23 cellular contexts compared by ENCODE assay signal in the genomic region with DNA sequence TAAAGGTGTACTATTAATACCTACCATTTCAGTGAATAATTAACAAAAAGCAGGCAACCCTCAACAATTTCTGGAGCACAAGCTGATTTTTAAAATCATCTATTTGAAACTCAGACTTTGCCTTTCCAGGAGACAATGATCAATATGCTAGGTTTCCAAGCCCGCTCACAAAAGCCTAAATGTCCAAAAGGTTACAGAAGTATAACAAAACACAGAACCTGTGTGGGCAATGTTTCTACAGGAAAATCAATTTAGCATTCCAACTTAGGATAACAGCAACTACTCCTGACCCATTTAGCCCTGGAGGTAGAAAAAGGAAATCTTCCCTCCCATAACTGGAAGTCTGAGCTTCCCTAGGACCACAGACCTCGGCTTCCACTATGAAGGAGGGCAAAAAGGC. TPM values are rescaled to one million over a fixed set of nuclear protein-coding genes. Genes with fewer than 3 reads are reported as not detected.
DNase-seq lines count a peak whose midpoint lies in the region; ATAC-seq, FAIRE-seq and TF ChIP-seq lines count a peak whose summit lies in the region.
"Had no signal": no experiment of that assay in that cellular context is flagged by ENCODE, and none has a peak within 500 bp of the region (broad histone marks: within the 10 kb centered on the region; RNA-seq: fewer than 3 reads in every experiment).

No MANE protein-coding gene starts in this region.

- H3K36me3 Mint-ChIP-seq in type B pancreatic cell = peaks cover 6% of the 10 kb centered on the region

- TF ChIP-seq RAD21 in K562 (CRISPR knock-in tag; conservative IDR thresholded peaks at IDR 0.05 in 1 of 2, IDR thresholded peaks at IDR 0.05 in 1 of 2) = no peak

- H3K4me3 ChIP-seq in Loucy (ENCODE audit: low read length, poor library complexity, severe bottlenecking) (peak overlapping the region; percentile 94), K562 (no peak overlapping the region), right lobe of liver (peak overlapping the region in 1 of 3 donors; percentile 6), A673 (ENCODE audit: low read depth, low read length, poor library complexity, severe bottlenecking) (no peak overlapping the region)
- H3K4me3 ChIP-seq: GM23338 had no signal

- H3K9me3 ChIP-seq in Loucy (ENCODE audit: insufficient read depth, low read depth, low read length) (no peaks in the 10 kb centered on the region), K562 (replicated peaks; ENCODE audit: control insufficient read depth, insufficient read depth, low read depth, low read length) (no peaks in the 10 kb centered on the region), right lobe of liver (no peaks in the 10 kb centered on the region), A673 (ENCODE audit: low read depth, low read length, poor library complexity, severe bottlenecking) (no peaks in the 10 kb centered on the region)
- H3K9me3 ChIP-seq: BE2C had no signal

- TF ChIP-seq POLR2A in K562 (conservative IDR thresholded peaks at IDR 0.05) = no peak
- TF ChIP-seq POLR2A in right lobe of liver (IDR thresholded peaks at IDR 0.05) = no peak

- no peak for TF ChIP-seq EP300 in K562 (IDR thresholded peaks at IDR 0.05; ENCODE audit: low read length)

- H3F3A ChIP-seq in Loucy (ENCODE audit: low read depth) = no peaks in the 10 kb centered on the region

- intact Hi-C loops in K562 (cut with micrococcal nuclease) (loop anchor here (10.0 kb wide), 1 partner anchor 230 kb away; a partner anchor contains a TSS), right lobe of liver (cut with DNase I) (no loop called here), A673 (cut with micrococcal nuclease; ENCODE audit: unreplicated experiment) (no loop called here)

- no peak overlapping the region for H2AFZ ChIP-seq in Loucy (ENCODE audit: low read length)
- 0 out of 2 replicates have a peak overlapping the region, but pooled peaks have one; percentile 16 for H2AFZ ChIP-seq in K562 (ENCODE audit: low read depth, low read length)
- H2AFZ ChIP-seq: GM23338 had no signal

- no peaks in the 10 kb centered on the region for H3K9me1 ChIP-seq in K562 (ENCODE audit: control insufficient read depth, insufficient read depth, low read length)

- BruUV-seq in K562 (replicated peaks; lab: Mats Ljungman, UMichigan) (no TSS peak), A673 (replicated peaks; lab: Mats Ljungman, UMichigan) (no TSS peak)

- peaks cover 4% of the 10 kb centered on the region for H3K4me1 Mint-ChIP-seq in type B pancreatic cell (ENCODE audit: unreplicated experiment)

- FAIRE-seq in K562 (lab: Jason Lieb, UNC) = no peak
- FAIRE-seq: GM12892 had no signal

- H3K4me1 ChIP-seq in Loucy (ENCODE audit: insufficient read depth, low read length, poor library complexity, severe bottlenecking) (peaks cover 32% of the 10 kb centered on the region), K562 (replicated peaks in 1 of 2; ENCODE audit: control insufficient read depth in 2 of 2, insufficient read depth in 2 of 2, low read length in 2 of 2) (peaks cover 5 to 44% of the 10 kb centered on the region in 2 experiments; a peak in 3 of 5 replicates), right lobe of liver (peaks cover 0 to 7% (median 0%) of the 10 kb centered on the region in 4 donors), A673 (ENCODE audit: insufficient read depth, low read length, poor library complexity, severe bottlenecking) (no peaks in the 10 kb centered on the region)
- H3K4me1 ChIP-seq: BE2C had no signal

- H3K4me2 ChIP-seq in Loucy (ENCODE audit: low read depth, low read length, poor library complexity, severe bottlenecking) (peak overlapping the region; percentile 96), K562 (ENCODE audit: insufficient read depth, low read length) (peak overlapping the region; percentile 46; the same call in 1 of the 2 replicates)
- H3K4me2 ChIP-seq: GM23338, KMS-11 had no signal

- H3K9ac ChIP-seq in Loucy (ENCODE audit: low read depth, low read length, poor library complexity, severe bottlenecking) (peak overlapping the region; percentile 52), K562 (ENCODE audit: insufficient read depth in 1 of 2, low read depth in 2 of 2, low read length in 2 of 2) (no peak overlapping the region)
- H3K9ac ChIP-seq: KMS-11 had no signal

- WGBS in K562 (ENCODE audit: insufficient coverage, low coverage, missing lambda C conversion rate) = 83% methylated on average over 2 of the region's 2 CpGs
- 37% methylated on average over 2 of the region's 2 CpGs for WGBS in right lobe of liver (ENCODE audit: insufficient coverage, low coverage, low lambda C conversion rate, missing lambda C conversion rate)

- TF ChIP-seq CTCF in Loucy (conservative IDR thresholded peaks at IDR 0.05; ENCODE audit: low read length) (no peak), K562 (IDR thresholded peaks at IDR 0.05 in 2 of 3, conservative IDR thresholded peaks at IDR 0.05 in 1 of 3; ENCODE audit: insufficient read depth in 2 of 3, low read depth in 1 of 3, low read length in 3 of 3) (no peak), right lobe of liver (IDR thresholded peaks at IDR 0.05) (no peak), type B pancreatic cell (conservative IDR thresholded peaks at IDR 0.05) (no peak), A673 (conservative IDR thresholded peaks at IDR 0.05; ENCODE audit: low read depth, low read length) (no peak)

- H3K27me3 Mint-ChIP-seq in type B pancreatic cell = no peaks in the 10 kb centered on the region

- H3K36me3 ChIP-seq in Loucy (ENCODE audit: insufficient read depth, low read length) (no peaks in the 10 kb centered on the region), K562 (ENCODE audit: control insufficient read depth, insufficient read depth, low read length) (no peaks in the 10 kb centered on the region; the same call in 2 of the 3 replicates), right lobe of liver (no peaks in the 10 kb centered on the region), A673 (ENCODE audit: insufficient read depth, low read length, poor library complexity, severe bottlenecking) (no peaks in the 10 kb centered on the region)
- H3K36me3 ChIP-seq: BE2C had no signal

- H3K9me2 ChIP-seq in Loucy (replicated peaks; ENCODE audit: low read depth, low read length) = no peaks in the 10 kb centered on the region

- H4K20me1 ChIP-seq in Loucy (ENCODE audit: insufficient read depth, low read length, poor library complexity, severe bottlenecking) (peaks cover 20% of the 10 kb centered on the region), K562 (replicated peaks; ENCODE audit: control insufficient read depth, insufficient read depth, low read length) (no peaks in the 10 kb centered on the region)

- ATAC-seq in K562 = no peak
- peak; percentile 1 to 46 (median 10) for ATAC-seq in right lobe of liver
- ATAC-seq in HG02759 (IDR thresholded peaks at IDR 0.05; ENCODE audit: unreplicated experiment) = no peak
- ATAC-seq: GM23338 had no signal

- H3K4me3 Mint-ChIP-seq in type B pancreatic cell = peak overlapping the region; percentile 3
- H3K4me3 Mint-ChIP-seq: GM23338, H9 had no signal

- H3K79me2 ChIP-seq in Loucy (ENCODE audit: insufficient read depth, low read length) (peaks cover 89% of the 10 kb centered on the region), K562 (ENCODE audit: control insufficient read depth, insufficient read depth, low read length) (peaks cover 87% of the 10 kb centered on the region)

- H3K27ac Mint-ChIP-seq in type B pancreatic cell = peak overlapping the region; percentile 27
- H3K27ac Mint-ChIP-seq: GM23338, H9 had no signal

- CTCF ChIA-PET in K562 (lab: Yijun Ruan, JAX; ENCODE audit: low intra/inter-chr PET ratio) = no interaction called here
- CTCF ChIA-PET in A673 (lab: Charles Lee) = no interaction called here

- H3K27me3 ChIP-seq in Loucy (ENCODE audit: insufficient read depth, low read length, poor library complexity, severe bottlenecking) = no peaks in the 10 kb centered on the region
- no peaks in the 10 kb centered on the region for H3K27me3 ChIP-seq in K562 (ENCODE audit: control insufficient read depth in 2 of 2, insufficient read depth in 2 of 2, low read length in 2 of 2)
- no peaks in the 10 kb centered on the region for H3K27me3 ChIP-seq in right lobe of liver
- H3K27me3 ChIP-seq in A673 (replicated peaks; ENCODE audit: insufficient read depth, low read depth, low read length, poor library complexity) = no peaks in the 10 kb centered on the region
- H3K27me3 ChIP-seq: BE2C had no signal

- in situ Hi-C loops in K562 (cut with MboI) = no loop called here

- DNase-seq in K562 (ENCODE audit: extremely low read depth in 1 of 4, low spot score in 3 of 4) = no peak
- DNase-seq in right lobe of liver = no peak
- DNase-seq in type B pancreatic cell (ENCODE audit: extremely low spot score, unreplicated experiment) = no peak
- DNase-seq in A673 (ENCODE audit: low spot score) = no peak
- no peak for DNase-seq in OCI-M1 (lab: John Stamatoyannopoulos, UW)
- DNase-seq: BE2C, DMS153, DND-41, H9, IMR-90, NCI-H1048, NCI-H1417, NCI-H1694, NCI-H2029 treated with DMSO at 0.1 percent for 48 hours, NCI-H446 treated with DMSO at 0.1 percent for 48 hours, NCI-H526, Right ventricle myocardium superior, RPMI8226 had no signal

- no peaks in the 10 kb centered on the region for H3K9me3 Mint-ChIP-seq in type B pancreatic cell
- H3K9me3 Mint-ChIP-seq: GM23338 had no signal

- H3K27ac ChIP-seq in K562 (ENCODE audit: extremely low read depth, low read depth, low read length) = no peak overlapping the region
- H3K27ac ChIP-seq in right lobe of liver = peak overlapping the region in 2 of 3 donors; percentile 11 to 69
- no peak overlapping the region for H3K27ac ChIP-seq in A673 (ENCODE audit: low read depth, low read length, poor library complexity, severe bottlenecking)
- H3K27ac ChIP-seq: KMS-11 had no signal

- POLR2A ChIA-PET in K562 (lab: Yijun Ruan, JAX) (no interaction called here), A673 (lab: Charles Lee; ENCODE audit: low non-redundant PET) (no interaction called here)

RNA-seq across cellular contexts. Expression of a gene that starts 3.9 kb away (rescaled TPM):
- total RNA-seq in K562 (2011; cell fraction: chromatin; rRNA removed; ENCODE audit: low replicate concordance) = 10.2 and 30.3 TPM in 2 replicates
- 4.5 and 7.9 TPM in 2 replicates for total RNA-seq in K562 (2011; cell fraction: nucleolus; rRNA removed)
- 11.4 and 20.8 TPM in 2 replicates for total RNA-seq in K562 (2011; cell fraction: nucleoplasm; rRNA removed)
- total RNA-seq in K562 (2014; rRNA removed) (10.9 and 18.9 TPM in 2 replicates), K562 (2014; rRNA removed; fragmentation: Illumina TruSeq; extraction: Trizol) (15.5 and 16.2 TPM in 2 replicates), K562 (2015; rRNA removed; fragmentation: Illumina TruSeq; extraction: Trizol) (12.7 and 15.4 TPM in 2 replicates), K562 (2021) (14.8 and 18.8 TPM in 2 replicates), right lobe of liver (10 to 100 TPM; 17.1 to 38.6 (median 23.6) TPM), type B pancreatic cell (ENCODE audit: low replicate concordance) (26.1 and 48.9 TPM in 2 replicates), A673 (2021) (10.6 and 12.0 TPM in 2 replicates)
- polyA plus RNA-seq in K562 (2011; rRNA removed) (20.1 and 31.1 TPM in 2 replicates), K562 (2014; fragmentation: Illumina TruSeq; extraction: Trizol) (20.0 and 23.2 TPM in 2 replicates), K562 (2014; fragmentation: Nextera tagmentation; extraction: Ambion mirVana) (1 to 10 TPM; 2.4 to 3.5 TPM), K562 (2014; rRNA removed) (14.8 and 15.6 TPM in 2 replicates)
- 16.4 and 20.3 TPM in 2 replicates for polyA plus RNA-seq in K562 (2011; cell fraction: cytosol; rRNA removed)
- 23.1 and 24.9 TPM in 2 replicates for polyA plus RNA-seq in K562 (2011; cell fraction: nucleus; rRNA removed)
- 15.7 and 19.2 TPM in 2 replicates for polyA plus RNA-seq in K562 (2012)
- 32.2 and 50.1 TPM in 2 replicates for polyA minus RNA-seq in K562 (2011; rRNA and poly(A)+ RNA removed)
- 8.7 and 14.2 TPM in 2 replicates for polyA minus RNA-seq in K562 (2011; cell fraction: cytosol; rRNA and poly(A)+ RNA removed)
- 14.0 and 16.4 TPM in 2 replicates for polyA minus RNA-seq in K562 (2011; cell fraction: nucleus; rRNA and poly(A)+ RNA removed)

Comparison
In these comparisons a context has a peak if more than half of its experiments do, and no peak if none do; other contexts are left out.
1. ATAC-seq: peak in right lobe of liver (4 of 4); none in K562 (single experiment) and HG02759 (single experiment).
2. H3K27ac ChIP-seq: peak in right lobe of liver (2 of 3); none in K562 (single experiment) and A673 (single experiment).